Comparison of ENCODE assay signal across 1 cellular context in the genomic region with DNA sequence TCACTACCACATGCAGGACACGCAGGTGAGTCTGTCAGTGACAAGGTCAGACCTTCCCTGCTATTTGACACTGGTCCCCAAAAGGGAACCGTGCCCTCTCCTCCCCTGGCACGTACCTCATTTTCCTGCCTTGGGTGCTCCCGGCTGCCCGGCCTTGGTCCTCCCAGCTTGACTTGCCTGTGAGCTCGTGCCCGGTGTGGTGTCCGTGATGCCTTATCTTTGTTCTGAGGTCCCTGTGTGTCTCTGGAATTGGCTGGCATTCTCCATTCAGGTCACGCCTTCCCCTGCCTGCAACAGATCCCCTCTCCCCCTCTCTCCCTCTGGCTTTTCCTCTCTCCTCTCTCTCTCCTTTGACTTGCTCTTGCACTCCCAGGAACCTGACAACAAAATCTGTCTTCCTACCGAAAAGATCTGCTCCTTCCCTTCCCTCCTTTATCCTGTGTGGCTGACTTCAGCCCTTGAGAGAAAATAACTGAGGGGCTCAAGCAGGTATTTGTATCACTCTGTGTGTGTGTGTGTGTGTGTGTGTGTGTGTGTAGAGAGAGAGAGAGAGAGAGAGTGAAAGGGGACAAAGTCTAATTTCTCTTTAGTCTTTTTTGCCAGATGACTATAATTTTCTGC.
A peak's percentile ranks its signal among the peaks of the same experiment; 100 is the strongest.
TF ChIP-seq lines count a peak whose summit lies in the region.

A gene with protein sequence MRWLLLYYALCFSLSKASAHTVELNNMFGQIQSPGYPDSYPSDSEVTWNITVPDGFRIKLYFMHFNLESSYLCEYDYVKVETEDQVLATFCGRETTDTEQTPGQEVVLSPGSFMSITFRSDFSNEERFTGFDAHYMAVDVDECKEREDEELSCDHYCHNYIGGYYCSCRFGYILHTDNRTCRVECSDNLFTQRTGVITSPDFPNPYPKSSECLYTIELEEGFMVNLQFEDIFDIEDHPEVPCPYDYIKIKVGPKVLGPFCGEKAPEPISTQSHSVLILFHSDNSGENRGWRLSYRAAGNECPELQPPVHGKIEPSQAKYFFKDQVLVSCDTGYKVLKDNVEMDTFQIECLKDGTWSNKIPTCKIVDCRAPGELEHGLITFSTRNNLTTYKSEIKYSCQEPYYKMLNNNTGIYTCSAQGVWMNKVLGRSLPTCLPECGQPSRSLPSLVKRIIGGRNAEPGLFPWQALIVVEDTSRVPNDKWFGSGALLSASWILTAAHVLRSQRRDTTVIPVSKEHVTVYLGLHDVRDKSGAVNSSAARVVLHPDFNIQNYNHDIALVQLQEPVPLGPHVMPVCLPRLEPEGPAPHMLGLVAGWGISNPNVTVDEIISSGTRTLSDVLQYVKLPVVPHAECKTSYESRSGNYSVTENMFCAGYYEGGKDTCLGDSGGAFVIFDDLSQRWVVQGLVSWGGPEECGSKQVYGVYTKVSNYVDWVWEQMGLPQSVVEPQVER (minus strand): TSS at position 226 of the 621 bp plus-strand sequence. CDS start 105 bp downstream, at position 121.

TF ChIP-seq in HepG2, 621 proteins besides CTCF, POLR2A, EP300 and RAD21 (continued from another document and continues in another):
- TF ChIP-seq, protein P1, sequence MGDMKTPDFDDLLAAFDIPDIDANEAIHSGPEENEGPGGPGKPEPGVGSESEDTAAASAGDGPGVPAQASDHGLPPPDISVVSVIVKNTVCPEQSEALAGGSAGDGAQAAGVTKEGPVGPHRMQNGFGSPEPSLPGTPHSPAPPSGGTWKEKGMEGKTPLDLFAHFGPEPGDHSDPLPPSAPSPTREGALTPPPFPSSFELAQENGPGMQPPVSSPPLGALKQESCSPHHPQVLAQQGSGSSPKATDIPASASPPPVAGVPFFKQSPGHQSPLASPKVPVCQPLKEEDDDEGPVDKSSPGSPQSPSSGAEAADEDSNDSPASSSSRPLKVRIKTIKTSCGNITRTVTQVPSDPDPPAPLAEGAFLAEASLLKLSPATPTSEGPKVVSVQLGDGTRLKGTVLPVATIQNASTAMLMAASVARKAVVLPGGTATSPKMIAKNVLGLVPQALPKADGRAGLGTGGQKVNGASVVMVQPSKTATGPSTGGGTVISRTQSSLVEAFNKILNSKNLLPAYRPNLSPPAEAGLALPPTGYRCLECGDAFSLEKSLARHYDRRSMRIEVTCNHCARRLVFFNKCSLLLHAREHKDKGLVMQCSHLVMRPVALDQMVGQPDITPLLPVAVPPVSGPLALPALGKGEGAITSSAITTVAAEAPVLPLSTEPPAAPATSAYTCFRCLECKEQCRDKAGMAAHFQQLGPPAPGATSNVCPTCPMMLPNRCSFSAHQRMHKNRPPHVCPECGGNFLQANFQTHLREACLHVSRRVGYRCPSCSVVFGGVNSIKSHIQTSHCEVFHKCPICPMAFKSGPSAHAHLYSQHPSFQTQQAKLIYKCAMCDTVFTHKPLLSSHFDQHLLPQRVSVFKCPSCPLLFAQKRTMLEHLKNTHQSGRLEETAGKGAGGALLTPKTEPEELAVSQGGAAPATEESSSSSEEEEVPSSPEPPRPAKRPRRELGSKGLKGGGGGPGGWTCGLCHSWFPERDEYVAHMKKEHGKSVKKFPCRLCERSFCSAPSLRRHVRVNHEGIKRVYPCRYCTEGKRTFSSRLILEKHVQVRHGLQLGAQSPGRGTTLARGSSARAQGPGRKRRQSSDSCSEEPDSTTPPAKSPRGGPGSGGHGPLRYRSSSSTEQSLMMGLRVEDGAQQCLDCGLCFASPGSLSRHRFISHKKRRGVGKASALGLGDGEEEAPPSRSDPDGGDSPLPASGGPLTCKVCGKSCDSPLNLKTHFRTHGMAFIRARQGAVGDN (CRISPR knock-in tag; IDR thresholded peaks at IDR 0.05), result peak; percentile 89
- TF ChIP-seq RARG (CRISPR knock-in tag; IDR thresholded peaks at IDR 0.05; ENCODE audit: low read depth), result no peak
- no peak for TF ChIP-seq ZBTB20 (CRISPR knock-in tag; IDR thresholded peaks at IDR 0.05; ENCODE audit: borderline replicate concordance, low read depth)
- TF ChIP-seq TCF12 (IDR thresholded peaks at IDR 0.05), result no peak
- TF ChIP-seq TCF12 (CRISPR knock-in tag; IDR thresholded peaks at IDR 0.05), result no peak
- TF ChIP-seq ZNF777 (CRISPR knock-in tag; IDR thresholded peaks at IDR 0.05), result no peak
- TF ChIP-seq, protein P2, sequence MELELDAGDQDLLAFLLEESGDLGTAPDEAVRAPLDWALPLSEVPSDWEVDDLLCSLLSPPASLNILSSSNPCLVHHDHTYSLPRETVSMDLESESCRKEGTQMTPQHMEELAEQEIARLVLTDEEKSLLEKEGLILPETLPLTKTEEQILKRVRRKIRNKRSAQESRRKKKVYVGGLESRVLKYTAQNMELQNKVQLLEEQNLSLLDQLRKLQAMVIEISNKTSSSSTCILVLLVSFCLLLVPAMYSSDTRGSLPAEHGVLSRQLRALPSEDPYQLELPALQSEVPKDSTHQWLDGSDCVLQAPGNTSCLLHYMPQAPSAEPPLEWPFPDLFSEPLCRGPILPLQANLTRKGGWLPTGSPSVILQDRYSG (CRISPR knock-in tag; IDR thresholded peaks at IDR 0.05), result no peak
- TF ChIP-seq ZNF720 (CRISPR knock-in tag; IDR thresholded peaks at IDR 0.05), result no peak
- TF ChIP-seq, protein P3, sequence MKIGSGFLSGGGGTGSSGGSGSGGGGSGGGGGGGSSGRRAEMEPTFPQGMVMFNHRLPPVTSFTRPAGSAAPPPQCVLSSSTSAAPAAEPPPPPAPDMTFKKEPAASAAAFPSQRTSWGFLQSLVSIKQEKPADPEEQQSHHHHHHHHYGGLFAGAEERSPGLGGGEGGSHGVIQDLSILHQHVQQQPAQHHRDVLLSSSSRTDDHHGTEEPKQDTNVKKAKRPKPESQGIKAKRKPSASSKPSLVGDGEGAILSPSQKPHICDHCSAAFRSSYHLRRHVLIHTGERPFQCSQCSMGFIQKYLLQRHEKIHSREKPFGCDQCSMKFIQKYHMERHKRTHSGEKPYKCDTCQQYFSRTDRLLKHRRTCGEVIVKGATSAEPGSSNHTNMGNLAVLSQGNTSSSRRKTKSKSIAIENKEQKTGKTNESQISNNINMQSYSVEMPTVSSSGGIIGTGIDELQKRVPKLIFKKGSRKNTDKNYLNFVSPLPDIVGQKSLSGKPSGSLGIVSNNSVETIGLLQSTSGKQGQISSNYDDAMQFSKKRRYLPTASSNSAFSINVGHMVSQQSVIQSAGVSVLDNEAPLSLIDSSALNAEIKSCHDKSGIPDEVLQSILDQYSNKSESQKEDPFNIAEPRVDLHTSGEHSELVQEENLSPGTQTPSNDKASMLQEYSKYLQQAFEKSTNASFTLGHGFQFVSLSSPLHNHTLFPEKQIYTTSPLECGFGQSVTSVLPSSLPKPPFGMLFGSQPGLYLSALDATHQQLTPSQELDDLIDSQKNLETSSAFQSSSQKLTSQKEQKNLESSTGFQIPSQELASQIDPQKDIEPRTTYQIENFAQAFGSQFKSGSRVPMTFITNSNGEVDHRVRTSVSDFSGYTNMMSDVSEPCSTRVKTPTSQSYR (CRISPR knock-in tag; IDR thresholded peaks at IDR 0.05; ENCODE audit: borderline replicate concordance), result no peak
- TF ChIP-seq, protein P4, sequence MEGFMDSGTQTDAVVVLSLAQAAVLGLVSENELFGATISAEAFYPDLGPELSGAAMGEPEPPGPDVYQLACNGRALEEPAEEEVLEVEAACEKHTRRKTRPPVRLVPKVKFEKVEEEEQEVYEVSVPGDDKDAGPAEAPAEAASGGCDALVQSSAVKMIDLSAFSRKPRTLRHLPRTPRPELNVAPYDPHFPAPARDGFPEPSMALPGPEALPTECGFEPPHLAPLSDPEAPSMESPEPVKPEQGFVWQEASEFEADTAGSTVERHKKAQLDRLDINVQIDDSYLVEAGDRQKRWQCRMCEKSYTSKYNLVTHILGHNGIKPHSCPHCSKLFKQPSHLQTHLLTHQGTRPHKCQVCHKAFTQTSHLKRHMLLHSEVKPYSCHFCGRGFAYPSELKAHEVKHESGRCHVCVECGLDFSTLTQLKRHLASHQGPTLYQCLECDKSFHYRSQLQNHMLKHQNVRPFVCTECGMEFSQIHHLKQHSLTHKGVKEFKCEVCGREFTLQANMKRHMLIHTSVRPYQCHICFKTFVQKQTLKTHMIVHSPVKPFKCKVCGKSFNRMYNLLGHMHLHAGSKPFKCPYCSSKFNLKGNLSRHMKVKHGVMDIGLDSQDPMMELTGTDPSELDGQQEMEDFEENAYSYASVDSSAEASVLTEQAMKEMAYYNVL (CRISPR knock-in tag; IDR thresholded peaks at IDR 0.05; ENCODE audit: borderline replicate concordance), result peak; percentile 30; the same call in 1 of the 2 replicates
- no peak for TF ChIP-seq CCDC6 (CRISPR knock-in tag; IDR thresholded peaks at IDR 0.05)
- TF ChIP-seq ONECUT2 (CRISPR knock-in tag; IDR thresholded peaks at IDR 0.05), result no peak
- no peak for TF ChIP-seq NR3C1 (CRISPR knock-in tag; IDR thresholded peaks at IDR 0.05)
- TF ChIP-seq ZNF790 (CRISPR knock-in tag; IDR thresholded peaks at IDR 0.05; ENCODE audit: borderline replicate concordance), result no peak
- TF ChIP-seq MBD4 (IDR thresholded peaks at IDR 0.05; ENCODE audit: borderline replicate concordance, low read length), result no peak
- no peak for TF ChIP-seq NFE2L2 (IDR thresholded peaks at IDR 0.05; ENCODE audit: low read length)
- TF ChIP-seq ZNF772 (CRISPR knock-in tag; IDR thresholded peaks at IDR 0.05), result no peak; the same call in 1 of the 2 replicates
- 0 out of 2 replicates have a peak, but pooled peaks have one; percentile 7 for TF ChIP-seq NR2F6 (IDR thresholded peaks at IDR 0.05)
- no peak for TF ChIP-seq NR2F6 (CRISPR knock-in tag; IDR thresholded peaks at IDR 0.05)
- no peak for TF ChIP-seq TSC22D2 (CRISPR knock-in tag; IDR thresholded peaks at IDR 0.05; ENCODE audit: borderline replicate concordance)
- TF ChIP-seq, protein P5, sequence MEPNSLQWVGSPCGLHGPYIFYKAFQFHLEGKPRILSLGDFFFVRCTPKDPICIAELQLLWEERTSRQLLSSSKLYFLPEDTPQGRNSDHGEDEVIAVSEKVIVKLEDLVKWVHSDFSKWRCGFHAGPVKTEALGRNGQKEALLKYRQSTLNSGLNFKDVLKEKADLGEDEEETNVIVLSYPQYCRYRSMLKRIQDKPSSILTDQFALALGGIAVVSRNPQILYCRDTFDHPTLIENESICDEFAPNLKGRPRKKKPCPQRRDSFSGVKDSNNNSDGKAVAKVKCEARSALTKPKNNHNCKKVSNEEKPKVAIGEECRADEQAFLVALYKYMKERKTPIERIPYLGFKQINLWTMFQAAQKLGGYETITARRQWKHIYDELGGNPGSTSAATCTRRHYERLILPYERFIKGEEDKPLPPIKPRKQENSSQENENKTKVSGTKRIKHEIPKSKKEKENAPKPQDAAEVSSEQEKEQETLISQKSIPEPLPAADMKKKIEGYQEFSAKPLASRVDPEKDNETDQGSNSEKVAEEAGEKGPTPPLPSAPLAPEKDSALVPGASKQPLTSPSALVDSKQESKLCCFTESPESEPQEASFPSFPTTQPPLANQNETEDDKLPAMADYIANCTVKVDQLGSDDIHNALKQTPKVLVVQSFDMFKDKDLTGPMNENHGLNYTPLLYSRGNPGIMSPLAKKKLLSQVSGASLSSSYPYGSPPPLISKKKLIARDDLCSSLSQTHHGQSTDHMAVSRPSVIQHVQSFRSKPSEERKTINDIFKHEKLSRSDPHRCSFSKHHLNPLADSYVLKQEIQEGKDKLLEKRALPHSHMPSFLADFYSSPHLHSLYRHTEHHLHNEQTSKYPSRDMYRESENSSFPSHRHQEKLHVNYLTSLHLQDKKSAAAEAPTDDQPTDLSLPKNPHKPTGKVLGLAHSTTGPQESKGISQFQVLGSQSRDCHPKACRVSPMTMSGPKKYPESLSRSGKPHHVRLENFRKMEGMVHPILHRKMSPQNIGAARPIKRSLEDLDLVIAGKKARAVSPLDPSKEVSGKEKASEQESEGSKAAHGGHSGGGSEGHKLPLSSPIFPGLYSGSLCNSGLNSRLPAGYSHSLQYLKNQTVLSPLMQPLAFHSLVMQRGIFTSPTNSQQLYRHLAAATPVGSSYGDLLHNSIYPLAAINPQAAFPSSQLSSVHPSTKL (CRISPR knock-in tag; IDR thresholded peaks at IDR 0.05), result peak; percentile 5; the same call in 1 of the 2 replicates
- TF ChIP-seq, protein P6, sequence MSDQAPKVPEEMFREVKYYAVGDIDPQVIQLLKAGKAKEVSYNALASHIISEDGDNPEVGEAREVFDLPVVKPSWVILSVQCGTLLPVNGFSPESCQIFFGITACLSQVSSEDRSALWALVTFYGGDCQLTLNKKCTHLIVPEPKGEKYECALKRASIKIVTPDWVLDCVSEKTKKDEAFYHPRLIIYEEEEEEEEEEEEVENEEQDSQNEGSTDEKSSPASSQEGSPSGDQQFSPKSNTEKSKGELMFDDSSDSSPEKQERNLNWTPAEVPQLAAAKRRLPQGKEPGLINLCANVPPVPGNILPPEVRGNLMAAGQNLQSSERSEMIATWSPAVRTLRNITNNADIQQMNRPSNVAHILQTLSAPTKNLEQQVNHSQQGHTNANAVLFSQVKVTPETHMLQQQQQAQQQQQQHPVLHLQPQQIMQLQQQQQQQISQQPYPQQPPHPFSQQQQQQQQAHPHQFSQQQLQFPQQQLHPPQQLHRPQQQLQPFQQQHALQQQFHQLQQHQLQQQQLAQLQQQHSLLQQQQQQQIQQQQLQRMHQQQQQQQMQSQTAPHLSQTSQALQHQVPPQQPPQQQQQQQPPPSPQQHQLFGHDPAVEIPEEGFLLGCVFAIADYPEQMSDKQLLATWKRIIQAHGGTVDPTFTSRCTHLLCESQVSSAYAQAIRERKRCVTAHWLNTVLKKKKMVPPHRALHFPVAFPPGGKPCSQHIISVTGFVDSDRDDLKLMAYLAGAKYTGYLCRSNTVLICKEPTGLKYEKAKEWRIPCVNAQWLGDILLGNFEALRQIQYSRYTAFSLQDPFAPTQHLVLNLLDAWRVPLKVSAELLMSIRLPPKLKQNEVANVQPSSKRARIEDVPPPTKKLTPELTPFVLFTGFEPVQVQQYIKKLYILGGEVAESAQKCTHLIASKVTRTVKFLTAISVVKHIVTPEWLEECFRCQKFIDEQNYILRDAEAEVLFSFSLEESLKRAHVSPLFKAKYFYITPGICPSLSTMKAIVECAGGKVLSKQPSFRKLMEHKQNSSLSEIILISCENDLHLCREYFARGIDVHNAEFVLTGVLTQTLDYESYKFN (CRISPR knock-in tag; conservative IDR thresholded peaks at IDR 0.05), result peak; percentile 65
- peak; percentile 55; the same call in 1 of the 2 replicates for TF ChIP-seq ZNF737 (CRISPR knock-in tag; IDR thresholded peaks at IDR 0.05; ENCODE audit: borderline replicate concordance)
- TF ChIP-seq ZNF577 (CRISPR knock-in tag; IDR thresholded peaks at IDR 0.05; ENCODE audit: borderline replicate concordance, low read depth), result no peak
- TF ChIP-seq RARA (CRISPR knock-in tag; IDR thresholded peaks at IDR 0.05), result 0 out of 2 replicates have a peak, but pooled peaks have one; percentile 5
- no peak for TF ChIP-seq ZSCAN9 (CRISPR knock-in tag; IDR thresholded peaks at IDR 0.05; ENCODE audit: borderline replicate concordance)
- TF ChIP-seq, protein P7, sequence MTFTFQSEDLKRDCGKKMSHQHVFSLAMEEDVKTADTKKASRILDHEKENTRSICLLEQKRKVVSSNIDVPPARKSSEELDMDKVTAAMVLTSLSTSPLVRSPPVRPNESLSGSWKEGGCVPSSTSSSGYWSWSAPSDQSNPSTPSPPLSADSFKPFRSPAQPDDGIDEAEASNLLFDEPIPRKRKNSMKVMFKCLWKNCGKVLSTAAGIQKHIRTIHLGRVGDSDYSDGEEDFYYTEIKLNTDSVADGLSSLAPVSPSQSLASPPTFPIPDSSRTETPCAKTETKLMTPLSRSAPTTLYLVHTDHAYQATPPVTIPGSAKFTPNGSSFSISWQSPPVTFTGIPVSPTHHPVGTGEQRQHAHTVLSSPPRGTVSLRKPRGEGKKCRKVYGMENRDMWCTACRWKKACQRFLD (CRISPR knock-in tag; IDR thresholded peaks at IDR 0.05; ENCODE audit: borderline replicate concordance), result no peak
- TF ChIP-seq ZIK1 (CRISPR knock-in tag; IDR thresholded peaks at IDR 0.05; ENCODE audit: borderline replicate concordance, low read depth), result peak; percentile 53; the same call in 1 of the 2 replicates
- TF ChIP-seq ARID2 (CRISPR knock-in tag; IDR thresholded peaks at IDR 0.05; ENCODE audit: borderline replicate concordance), result no peak
- TF ChIP-seq, protein P8, sequence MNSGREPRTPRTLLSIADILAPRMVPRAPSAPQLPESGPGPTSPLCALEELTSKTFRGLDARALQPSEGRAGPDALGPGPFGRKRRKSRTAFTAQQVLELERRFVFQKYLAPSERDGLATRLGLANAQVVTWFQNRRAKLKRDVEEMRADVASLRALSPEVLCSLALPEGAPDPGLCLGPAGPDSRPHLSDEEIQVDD (CRISPR knock-in tag; IDR thresholded peaks at IDR 0.05; ENCODE audit: borderline replicate concordance), result no peak
- TF ChIP-seq HNRNPL (IDR thresholded peaks at IDR 0.05; ENCODE audit: low read depth, low read length), result no peak
- TF ChIP-seq HOXA7 (CRISPR knock-in tag; IDR thresholded peaks at IDR 0.05), result no peak
